ENCODE assay signal across 8 cellular contexts in the genomic region with DNA sequence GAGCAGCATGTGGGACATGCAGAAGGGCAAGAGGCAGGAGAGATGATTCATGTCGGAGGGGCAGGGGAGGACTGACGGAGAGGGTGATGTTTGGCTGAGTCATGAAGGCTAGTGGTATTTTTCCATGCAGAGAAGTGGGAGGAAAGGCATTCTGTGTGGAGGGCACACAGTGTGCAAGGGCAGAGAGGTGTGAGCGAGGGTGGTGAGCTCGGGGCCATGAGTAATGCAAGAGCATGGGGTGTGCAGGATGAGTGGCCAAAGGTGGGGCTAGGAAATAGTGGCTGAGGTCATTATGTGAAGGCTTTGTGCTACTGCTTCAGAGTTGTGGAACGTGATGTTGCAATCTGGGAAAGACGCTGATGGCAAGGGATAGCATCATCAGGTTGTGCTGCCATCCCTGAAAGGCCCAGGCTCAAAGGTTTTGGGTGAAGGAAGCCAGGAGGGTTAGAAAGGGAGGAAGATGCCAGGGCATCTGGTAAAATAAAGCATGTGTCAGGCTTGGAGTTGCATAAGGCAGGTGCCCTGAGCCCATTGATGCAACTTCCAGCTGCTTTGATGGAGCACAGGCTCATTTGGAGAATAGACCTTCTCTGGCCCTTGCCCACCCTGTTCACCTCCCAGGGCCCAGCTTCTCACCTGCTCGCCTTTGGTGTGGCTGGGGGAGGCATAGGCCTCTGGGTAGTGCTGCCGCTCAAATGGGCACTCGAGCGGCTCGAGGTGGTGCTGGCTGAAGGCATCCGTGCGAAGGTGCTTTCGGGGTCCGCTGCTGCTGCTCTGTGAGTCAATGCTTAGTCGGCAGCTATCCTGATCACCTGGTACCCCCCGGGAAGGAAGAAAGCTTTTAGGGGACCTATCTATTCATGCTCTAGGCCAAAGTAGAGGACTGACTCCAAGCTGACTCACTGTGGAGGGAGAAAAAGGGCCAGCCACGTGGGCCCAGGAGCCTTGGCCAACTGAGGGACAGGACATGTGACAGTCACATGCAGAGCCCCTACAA. TPM values are rescaled to one million over a fixed set of nuclear protein-coding genes. Genes with fewer than 3 reads are reported as not detected.
A peak's percentile ranks its signal among the peaks of the same experiment; 100 is the strongest.
DNase-seq lines count a peak whose midpoint lies in the region; ATAC-seq and TF ChIP-seq lines count a peak whose summit lies in the region.

No MANE protein-coding gene starts in this region.

- no peaks in the 10 kb centered on the region for H4K20me1 ChIP-seq in GM23338 (replicated peaks; ENCODE audit: insufficient read depth)

- no peaks in the 10 kb centered on the region for H3K9me2 ChIP-seq in GM23338 (ENCODE audit: insufficient read depth)

- no peak overlapping the region for H3K4me2 ChIP-seq in GM23338

- no peaks in the 10 kb centered on the region for H3K36me3 ChIP-seq in GM23338 (ENCODE audit: insufficient read depth)

- no peaks in the 10 kb centered on the region for H3F3A ChIP-seq in GM23338 (replicated peaks; ENCODE audit: low read depth)

- no peak for TF ChIP-seq CTCF in GM23338 (conservative IDR thresholded peaks at IDR 0.05; ENCODE audit: low read depth in 2 of 2)

- no peak overlapping the region for H3K4me3 ChIP-seq in GM23338

- no peaks in the 10 kb centered on the region for H3K27me3 ChIP-seq in GM23338 (ENCODE audit: insufficient read depth)

- DNase-seq in activated naive CD4-positive, alpha-beta T cell treated with Interleukin-2 at 50 U/mL for 16 hours: peak; percentile 58
- DNase-seq in activated naive CD4-positive, alpha-beta T cell treated with anti-CD3 and anti-CD28 coated beads, Interleukin-2, amount 10 ng/mL, durations not matched to agents 7 days and 5 days: no peak
- peak; percentile 49 for DNase-seq in activated CD8-positive, alpha-beta memory T cell treated with anti-CD3 and anti-CD28 coated beads, Interleukin-2, amount 10 ng/mL, durations not matched to agents 7 days and 5 days
- DNase-seq in fibroblast of the conjunctiva (ENCODE audit: low read depth) (peak; percentile 96), renal cortical epithelial cell (ENCODE audit: low read depth) (peak; percentile 100), GM23338 (ENCODE audit: low spot score) (no peak), SKM-1 treated with dmso at 0.1 percent for 144 hours (lab: John Stamatoyannopoulos, UW; ENCODE audit: unreplicated experiment) (no peak), NCI-H1105 (lab: John Stamatoyannopoulos, UW) (no peak)

- H3K79me2 ChIP-seq in GM23338 (replicated peaks; ENCODE audit: insufficient read depth): 0 out of 2 replicates have a peak, but pooled peaks cover 9% of the 10 kb centered on the region

- no peak overlapping the region for H2AFZ ChIP-seq in GM23338

- no peak overlapping the region for H3K27ac ChIP-seq in GM23338 (ENCODE audit: low read depth)

- no peak overlapping the region for H3K27ac Mint-ChIP-seq in activated naive CD4-positive, alpha-beta T cell treated with anti-CD3 and anti-CD28 coated beads, Interleukin-2, amount 10 ng/mL, durations not matched to agents 7 days and 5 days
- H3K27ac Mint-ChIP-seq in activated CD8-positive, alpha-beta memory T cell treated with anti-CD3 and anti-CD28 coated beads, Interleukin-2, amount 10 ng/mL, durations not matched to agents 7 days and 5 days: peak overlapping the region; percentile 20
- H3K27ac Mint-ChIP-seq in GM23338: no peak overlapping the region

- CTCF ChIA-PET in activated naive CD4-positive, alpha-beta T cell treated with anti-CD3 and anti-CD28 coated beads, Interleukin-2, amount 10 ng/mL, durations not matched to agents 7 days and 5 days (lab: Charles Lee): interaction anchor here (1.0 to 3.1 kb wide), 6 partner anchors 7 to 149 kb away, joined by 3 to 14 read pairs (median 4); no protein-coding TSS in a partner anchor
- CTCF ChIA-PET in activated CD8-positive, alpha-beta memory T cell treated with anti-CD3 and anti-CD28 coated beads, Interleukin-2, amount 10 ng/mL, durations not matched to agents 7 days and 5 days (lab: Charles Lee): interaction anchor here (0.6 to 11.7 kb wide), 10 partner anchors 8 to 492 kb away, joined by 3 to 65 read pairs (median 5); no protein-coding TSS in a partner anchor

- H3K4me1 Mint-ChIP-seq in activated naive CD4-positive, alpha-beta T cell treated with anti-CD3 and anti-CD28 coated beads, Interleukin-2, amount 10 ng/mL, durations not matched to agents 7 days and 5 days: peaks cover 25% of the 10 kb centered on the region
- H3K4me1 Mint-ChIP-seq in activated CD8-positive, alpha-beta memory T cell treated with anti-CD3 and anti-CD28 coated beads, Interleukin-2, amount 10 ng/mL, durations not matched to agents 7 days and 5 days: peaks cover 39% of the 10 kb centered on the region
- H3K4me1 Mint-ChIP-seq in GM23338: peaks cover 11% of the 10 kb centered on the region

- ATAC-seq in activated CD8-positive, alpha-beta memory T cell treated with anti-CD3 and anti-CD28 coated beads, Interleukin-2, amount 10 ng/mL, durations not matched to agents 7 days and 5 days: peak; percentile 71
- ATAC-seq in GM23338: no peak

- H3K36me3 Mint-ChIP-seq in activated naive CD4-positive, alpha-beta T cell treated with anti-CD3 and anti-CD28 coated beads, Interleukin-2, amount 10 ng/mL, durations not matched to agents 7 days and 5 days: peaks cover 20% of the 10 kb centered on the region
- H3K36me3 Mint-ChIP-seq in activated CD8-positive, alpha-beta memory T cell treated with anti-CD3 and anti-CD28 coated beads, Interleukin-2, amount 10 ng/mL, durations not matched to agents 7 days and 5 days: peaks cover 17% of the 10 kb centered on the region
- no peaks in the 10 kb centered on the region for H3K36me3 Mint-ChIP-seq in GM23338 (ENCODE audit: low read depth)

- H3K9me3 Mint-ChIP-seq in activated naive CD4-positive, alpha-beta T cell treated with anti-CD3 and anti-CD28 coated beads, Interleukin-2, amount 10 ng/mL, durations not matched to agents 7 days and 5 days: no peaks in the 10 kb centered on the region
- no peaks in the 10 kb centered on the region for H3K9me3 Mint-ChIP-seq in activated CD8-positive, alpha-beta memory T cell treated with anti-CD3 and anti-CD28 coated beads, Interleukin-2, amount 10 ng/mL, durations not matched to agents 7 days and 5 days (ENCODE audit: low read depth)
- no peaks in the 10 kb centered on the region; the same call in 2 of the 3 replicates for H3K9me3 Mint-ChIP-seq in GM23338

- H3K4me3 Mint-ChIP-seq in activated naive CD4-positive, alpha-beta T cell treated with anti-CD3 and anti-CD28 coated beads, Interleukin-2, amount 10 ng/mL, durations not matched to agents 7 days and 5 days: no peak overlapping the region
- no peak overlapping the region for H3K4me3 Mint-ChIP-seq in activated CD8-positive, alpha-beta memory T cell treated with anti-CD3 and anti-CD28 coated beads, Interleukin-2, amount 10 ng/mL, durations not matched to agents 7 days and 5 days
- H3K4me3 Mint-ChIP-seq in GM23338: no peak overlapping the region

- H3K4me1 ChIP-seq in GM23338 (ENCODE audit: insufficient read depth): no peaks in the 10 kb centered on the region

- peaks cover 11% of the 10 kb centered on the region for H3K27me3 Mint-ChIP-seq in activated naive CD4-positive, alpha-beta T cell treated with anti-CD3 and anti-CD28 coated beads, Interleukin-2, amount 10 ng/mL, durations not matched to agents 7 days and 5 days
- no peaks in the 10 kb centered on the region for H3K27me3 Mint-ChIP-seq in activated CD8-positive, alpha-beta memory T cell treated with anti-CD3 and anti-CD28 coated beads, Interleukin-2, amount 10 ng/mL, durations not matched to agents 7 days and 5 days
- peaks cover 4% of the 10 kb centered on the region for H3K27me3 Mint-ChIP-seq in GM23338 (ENCODE audit: insufficient read depth, low read depth, poor library complexity)

TF ChIP-seq in GM23338, 12 proteins besides CTCF, POLR2A, EP300 and RAD21 (continues in another document):
- TF ChIP-seq EZH2 (IDR thresholded peaks at IDR 0.05; ENCODE audit: low read depth, unreplicated experiment): no peak
- no peak for TF ChIP-seq CREB1 (CRISPR knock-in tag; IDR thresholded peaks at IDR 0.05; ENCODE audit: low read depth)
- no peak for TF ChIP-seq ZNF114 (CRISPR knock-in tag; IDR thresholded peaks at IDR 0.05)
- no peak for TF ChIP-seq EZH2phosphoT487 (IDR thresholded peaks at IDR 0.05; ENCODE audit: unreplicated experiment)
- no peak for TF ChIP-seq ZNF331 (CRISPR knock-in tag; IDR thresholded peaks at IDR 0.05; ENCODE audit: low read depth)
- TF ChIP-seq POLR2AphosphoS5 (IDR thresholded peaks at IDR 0.05; ENCODE audit: low read depth): no peak
- TF ChIP-seq, protein P1, sequence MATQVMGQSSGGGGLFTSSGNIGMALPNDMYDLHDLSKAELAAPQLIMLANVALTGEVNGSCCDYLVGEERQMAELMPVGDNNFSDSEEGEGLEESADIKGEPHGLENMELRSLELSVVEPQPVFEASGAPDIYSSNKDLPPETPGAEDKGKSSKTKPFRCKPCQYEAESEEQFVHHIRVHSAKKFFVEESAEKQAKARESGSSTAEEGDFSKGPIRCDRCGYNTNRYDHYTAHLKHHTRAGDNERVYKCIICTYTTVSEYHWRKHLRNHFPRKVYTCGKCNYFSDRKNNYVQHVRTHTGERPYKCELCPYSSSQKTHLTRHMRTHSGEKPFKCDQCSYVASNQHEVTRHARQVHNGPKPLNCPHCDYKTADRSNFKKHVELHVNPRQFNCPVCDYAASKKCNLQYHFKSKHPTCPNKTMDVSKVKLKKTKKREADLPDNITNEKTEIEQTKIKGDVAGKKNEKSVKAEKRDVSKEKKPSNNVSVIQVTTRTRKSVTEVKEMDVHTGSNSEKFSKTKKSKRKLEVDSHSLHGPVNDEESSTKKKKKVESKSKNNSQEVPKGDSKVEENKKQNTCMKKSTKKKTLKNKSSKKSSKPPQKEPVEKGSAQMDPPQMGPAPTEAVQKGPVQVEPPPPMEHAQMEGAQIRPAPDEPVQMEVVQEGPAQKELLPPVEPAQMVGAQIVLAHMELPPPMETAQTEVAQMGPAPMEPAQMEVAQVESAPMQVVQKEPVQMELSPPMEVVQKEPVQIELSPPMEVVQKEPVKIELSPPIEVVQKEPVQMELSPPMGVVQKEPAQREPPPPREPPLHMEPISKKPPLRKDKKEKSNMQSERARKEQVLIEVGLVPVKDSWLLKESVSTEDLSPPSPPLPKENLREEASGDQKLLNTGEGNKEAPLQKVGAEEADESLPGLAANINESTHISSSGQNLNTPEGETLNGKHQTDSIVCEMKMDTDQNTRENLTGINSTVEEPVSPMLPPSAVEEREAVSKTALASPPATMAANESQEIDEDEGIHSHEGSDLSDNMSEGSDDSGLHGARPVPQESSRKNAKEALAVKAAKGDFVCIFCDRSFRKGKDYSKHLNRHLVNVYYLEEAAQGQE (IDR thresholded peaks at IDR 0.05; ENCODE audit: unreplicated experiment): no peak
- no peak for TF ChIP-seq STAT1 (IDR thresholded peaks at IDR 0.05; ENCODE audit: unreplicated experiment)
- no peak for TF ChIP-seq NANOG (IDR thresholded peaks at IDR 0.05; ENCODE audit: borderline replicate concordance)
- TF ChIP-seq JUNB (IDR thresholded peaks at IDR 0.05; ENCODE audit: unreplicated experiment): no peak

RNA-seq across cellular contexts. Expression of gene PAX8, which starts 37.5 kb away (rescaled TPM):
- total RNA-seq in activated CD8-positive, alpha-beta memory T cell treated with anti-CD3 and anti-CD28 coated beads, Interleukin-2, amount 10 ng/mL, durations not matched to agents 7 days and 5 days: 1 to 10 TPM; 1.6 to 2.1 TPM
- total RNA-seq in renal cortical epithelial cell: 86.5 and 273 TPM in 2 replicates
- total RNA-seq in GM23338 (2014; rRNA removed; shearing (Covaris generic)): 0.16 and 0.21 TPM in 2 replicates
- 0.32 and 0.43 TPM in 2 replicates for polyA plus RNA-seq in GM23338 (2016; fragmentation: Nextera tagmentation; extraction: Ambion mirVana)

Comparison
In these comparisons a context has a peak if more than half of its experiments do, and no peak if none do; other contexts are left out.
1. DNase-seq: peak in activated naive CD4-positive, alpha-beta T cell treated with Interleukin-2 at 50 U/mL for 16 hours (single experiment), activated CD8-positive, alpha-beta memory T cell treated with anti-CD3 and anti-CD28 coated beads, Interleukin-2, amount 10 ng/mL, durations not matched to agents 7 days and 5 days (single experiment), fibroblast of the conjunctiva (single experiment) and renal cortical epithelial cell (single experiment); none in activated naive CD4-positive, alpha-beta T cell treated with anti-CD3 and anti-CD28 coated beads, Interleukin-2, amount 10 ng/mL, durations not matched to agents 7 days and 5 days (single experiment), GM23338 (single experiment), SKM-1 treated with dmso at 0.1 percent for 144 hours (single experiment) and NCI-H1105 (single experiment).
2. RNA of gene PAX8, which starts 37.5 kb away (total RNA-seq): 86.5 to 273 TPM in renal cortical epithelial cell; 1.6 to 2.1 TPM in activated CD8-positive, alpha-beta memory T cell treated with anti-CD3 and anti-CD28 coated beads, Interleukin-2, amount 10 ng/mL, durations not matched to agents 7 days and 5 days and 0.16 to 0.21 TPM in GM23338; every median in the first group is over 10 times any median in the second.